In genomic region chr6:106017454-106017853, GRCh38 we compare ENCODE assay signal across 8 cellular contexts.
"Had no signal": no experiment of that assay in that cellular context is flagged by ENCODE, and none has a peak within 500 bp of the region (broad histone marks: within the 10 kb centered on the region; RNA-seq: fewer than 3 reads in every experiment).

No MANE protein-coding gene starts in this region.

- H2AFZ ChIP-seq: GM23248 had no signal

- H3K4me3 ChIP-seq: GM23248 had no signal

- H3K27ac Mint-ChIP-seq: H9, IgD-negative memory B cell had no signal

- H3K4me3 Mint-ChIP-seq: H9, IgD-negative memory B cell had no signal

- H3K9ac ChIP-seq: GM23248 had no signal

- DNase-seq: GM23248, H9, HCEC 1CT, KG1 had no signal

- H3K27ac ChIP-seq: GM23248 had no signal

- H3K9me3 Mint-ChIP-seq: H9, IgD-negative memory B cell had no signal

- H3K4me1 Mint-ChIP-seq: IgD-negative memory B cell had no signal

- FAIRE-seq: H1, H54, HTR-8/SVneo had no signal
